Comparison of ENCODE assay signal across 16 cellular contexts in the genomic region with DNA sequence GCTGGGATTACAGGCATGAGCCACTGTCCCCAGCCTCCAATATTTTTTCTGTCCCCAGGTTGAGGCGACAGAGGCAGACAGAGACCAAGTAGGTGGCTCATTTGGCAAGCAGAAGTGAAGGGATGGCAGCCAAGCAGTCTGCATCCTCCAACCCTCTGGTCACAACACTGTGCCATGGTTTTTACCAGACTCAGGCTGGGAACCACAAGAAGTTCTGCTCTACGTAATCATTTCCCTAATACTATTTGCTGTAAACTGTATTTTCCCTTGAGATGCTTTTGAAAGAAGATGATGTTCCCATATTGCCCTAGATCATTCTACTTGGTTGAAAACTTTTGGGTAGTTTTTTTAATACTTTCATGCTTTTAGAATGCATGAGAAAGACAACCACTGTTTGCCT. TPM values are rescaled to one million over a fixed set of nuclear protein-coding genes. Genes with fewer than 3 reads are reported as not detected.
DNase-seq lines count a peak whose midpoint lies in the region; ATAC-seq, FAIRE-seq and TF ChIP-seq lines count a peak whose summit lies in the region.
"Had no signal": no experiment of that assay in that cellular context is flagged by ENCODE, and none has a peak within 500 bp of the region (broad histone marks: within the 10 kb centered on the region; RNA-seq: fewer than 3 reads in every experiment).

No MANE protein-coding gene starts in this region.

- no peak for DNase-seq in GM12891 (ENCODE audit: insufficient read length, low spot score)
- DNase-seq in GM19239 (ENCODE audit: insufficient read length, low spot score): no peak
- peak; percentile 58 for DNase-seq in NCI-H748 (lab: John Stamatoyannopoulos, UW; ENCODE audit: unreplicated experiment)
- no peak for DNase-seq in frontal cortex (ENCODE audit: low spot score in 2 of 2)
- DNase-seq in erythroblast (lab: John Stamatoyannopoulos, UW): no peak
- DNase-seq in superior temporal gyrus (ENCODE audit: extremely low spot score): no peak
- DNase-seq: C1 segment of cervical spinal cord, GM23248, mesenchymal stem cell, NCI-H1092, OCI-M1, stomach had no signal

- ATAC-seq in HG02870 (IDR thresholded peaks at IDR 0.05; ENCODE audit: unreplicated experiment) (peak; percentile 23), HG03565 (IDR thresholded peaks at IDR 0.05; ENCODE audit: unreplicated experiment) (no peak)
- ATAC-seq: activated CD4-positive, CD25-positive, alpha-beta regulatory T cell treated with anti-CD3 and anti-CD28 coated beads, Interleukin-2, amount 50 U/mL, for 24 hours; sciatic nerve had no signal

- peak; percentile 48 for FAIRE-seq in GM12891 (lab: Jason Lieb, UNC)
- peak; percentile 51 for FAIRE-seq in GM19239 (lab: Jason Lieb, UNC)
- no peak for FAIRE-seq in frontal cortex (lab: Jason Lieb, UNC)

- TF ChIP-seq POLR2A in GM12891 (IDR thresholded peaks at IDR 0.05; ENCODE audit: low read depth, low read length): no peak
- no peak for TF ChIP-seq POLR2A in erythroblast (IDR thresholded peaks at IDR 0.05; ENCODE audit: low read length)

TF ChIP-seq in GM12891, 5 proteins besides CTCF, POLR2A, EP300 and RAD21:
- no peak for TF ChIP-seq POLR2AphosphoS5 (IDR thresholded peaks at IDR 0.05; ENCODE audit: low read depth, low read length)
- no peak for TF ChIP-seq TAF1 (IDR thresholded peaks at IDR 0.05; ENCODE audit: low read depth, low read length)
- no peak for TF ChIP-seq PAX5 (IDR thresholded peaks at IDR 0.05; ENCODE audit: insufficient read depth, low read length, severe bottlenecking)
- TF ChIP-seq SPI1 (IDR thresholded peaks at IDR 0.05; ENCODE audit: low read depth, low read length): 0 out of 2 replicates have a peak, but pooled peaks have one; percentile 7
- TF ChIP-seq POU2F2 (IDR thresholded peaks at IDR 0.05; ENCODE audit: low read depth, low read length): no peak
TF ChIP-seq in GM12891: peak in this region for 1.

RNA-seq across cellular contexts. Expression of a gene that starts 40.5 kb away (rescaled TPM):
- 176 TPM for polyA plus RNA-seq in GM12891 (2012; ENCODE audit: low read depth, missing spikeins)
- total RNA-seq in frontal cortex: 12.6 TPM

RNA-seq across cellular contexts. Expression of a gene that starts 43.3 kb away (rescaled TPM):
- 57.3 TPM for polyA plus RNA-seq in GM12891 (2012; ENCODE audit: low read depth, missing spikeins)
- 56.3 TPM for total RNA-seq in frontal cortex
